In genomic region chr1:944341-945325, GRCh38 we compare ENCODE assay signal across 15 cellular contexts. TPM values are rescaled to one million over a fixed set of nuclear protein-coding genes. Genes with fewer than 3 reads are reported as not detected.
DNase-seq lines count a peak whose midpoint lies in the region; ATAC-seq, FAIRE-seq and TF ChIP-seq lines count a peak whose summit lies in the region.
"Had no signal": no experiment of that assay in that cellular context is flagged by ENCODE, and none has a peak within 500 bp of the region (broad histone marks: within the 10 kb centered on the region; RNA-seq: fewer than 3 reads in every experiment).

No MANE protein-coding gene starts in this region.

- no peaks in the 10 kb centered on the region for H3K9me3 ChIP-seq in spleen
- H3K9me3 ChIP-seq in thyroid gland = no peaks in the 10 kb centered on the region

- peak; percentile 23 for ATAC-seq in Right ventricle myocardium superior (ENCODE audit: poor library complexity)
- ATAC-seq in GM18873 (IDR thresholded peaks at IDR 0.05; ENCODE audit: low FRiP score, unreplicated experiment) = no peak
- ATAC-seq in HG02870 (IDR thresholded peaks at IDR 0.05; ENCODE audit: unreplicated experiment) = no peak

- TF ChIP-seq CTCF in spleen (IDR thresholded peaks at IDR 0.05 in 8 of 11, conservative IDR thresholded peaks at IDR 0.05 in 3 of 11) (no peak), thyroid gland (IDR thresholded peaks at IDR 0.05) (no peak)

- H3K27me3 ChIP-seq in spleen (replicated peaks in 1 of 7) (peaks cover 11 to 44% (median 36%) of the 10 kb centered on the region in 7 donors), thyroid gland (peaks cover 12% of the 10 kb centered on the region)

- intact Hi-C loops in Right ventricle myocardium superior (cut with DNase I) (no loop called here), spleen (cut with DNase I; ENCODE audit: low total_unique reads) (no loop called here), thyroid gland (cut with DNase I) (no loop called here)

- TF ChIP-seq POLR2A in spleen (IDR thresholded peaks at IDR 0.05) (no peak), thyroid gland (IDR thresholded peaks at IDR 0.05) (no peak)

- peak overlapping the region in 7 of 8 donors; percentile 15 to 82 (median 74) for H3K27ac ChIP-seq in spleen
- no peak overlapping the region for H3K27ac ChIP-seq in thyroid gland
- H3K27ac ChIP-seq: HL-60, parathyroid adenoma had no signal

- peak; percentile 85 for FAIRE-seq in TTC549 (lab: Jason Lieb, UNC)

- H3K4me1 ChIP-seq in spleen = peaks cover 21 to 69% (median 45%) of the 10 kb centered on the region in 6 donors
- H3K4me1 ChIP-seq in thyroid gland = peaks cover 13 to 40% of the 10 kb centered on the region in 2 donors

- H3K36me3 ChIP-seq in spleen (peaks cover 2 to 61% (median 56%) of the 10 kb centered on the region in 6 donors), thyroid gland (peaks cover 8 to 29% of the 10 kb centered on the region in 2 donors)

- 71 to 79% (median 74%) methylated on average over 26 to 28 of the region's 28 CpGs for WGBS in spleen, 5 donors
- 79 to 83% methylated on average over 28 of the region's 28 CpGs for WGBS in thyroid gland, 2 donors

- H3K4me3 ChIP-seq in spleen (no peak overlapping the region), thyroid gland (replicated peaks in 1 of 3) (no peak overlapping the region)

- DNase-seq in M059J (ENCODE audit: low read depth) (peak; percentile 33), Right ventricle myocardium superior (peak; percentile 73), spleen (no peak), thyroid gland (no peak), SW480 (ENCODE audit: low spot score) (no peak)
- DNase-seq: activated naive CD4-positive, alpha-beta T cell treated with anti-CD3 and anti-CD28 coated beads, Interleukin-2, amount 50 U/mL, for 16 hours; HCEC 1CT; immature natural killer cell; NCI-H146; SIG-M5 had no signal

RNA-seq across cellular contexts. Expression of gene NOC2L, which starts 14.4 kb away (rescaled TPM):
- 60.1 and 102 TPM in 2 replicates for total RNA-seq in M059J (2014; rRNA removed; shearing (Covaris generic))
- 42.8 TPM for total RNA-seq in Right ventricle myocardium superior
- 10 to 100 TPM; 26.2 to 61.1 (median 44.7) TPM for total RNA-seq in spleen
- 10 to 100 TPM; 46.6 to 73.4 (median 52.8) TPM for polyA plus RNA-seq in spleen
- 10 to 100 TPM; 31.9 to 39.8 (median 34.6) TPM for total RNA-seq in thyroid gland

RNA-seq across cellular contexts. Expression of gene KLHL17, which starts 15.8 kb away (rescaled TPM):
- total RNA-seq in M059J (2014; rRNA removed; shearing (Covaris generic)) = 4.3 and 7.8 TPM in 2 replicates
- 5.6 TPM for total RNA-seq in Right ventricle myocardium superior
- total RNA-seq in spleen = 10 to 100 TPM; 12.0 to 21.5 (median 18.7) TPM
- polyA plus RNA-seq in spleen = 10 to 100 TPM; 14.1 to 31.6 (median 26.0) TPM
- 10 to 100 TPM in 2 of 4 donors, 1 to 10 TPM in 2; 3.4 to 10.9 (median 10.3) TPM for total RNA-seq in thyroid gland

RNA-seq across cellular contexts. Expression of gene SAMD11, which starts 20.9 kb away (rescaled TPM):
- total RNA-seq in M059J (2014; rRNA removed; shearing (Covaris generic)) = 30.5 and 59.8 TPM in 2 replicates
- total RNA-seq in Right ventricle myocardium superior (1.5 TPM), spleen (10 to 100 TPM in 5 of 7 donors, 1 to 10 TPM in 2; 7.5 to 37.0 (median 18.1) TPM), thyroid gland (10 to 100 TPM in 1 of 4 donors, 1 to 10 TPM in 3; 4.1 to 11.2 (median 6.3) TPM)
- 10 to 100 TPM in 2 of 3 donors, 1 to 10 TPM in 1; 7.7 to 33.2 (median 19.8) TPM for polyA plus RNA-seq in spleen

RNA-seq across cellular contexts. Expression of gene PLEKHN1, which starts 21.6 kb away (rescaled TPM):
- total RNA-seq in M059J (2014; rRNA removed; shearing (Covaris generic)) = 2.4 and 4.5 TPM in 2 replicates
- total RNA-seq in Right ventricle myocardium superior = not detected
- 1 to 10 TPM in 5 of 7 donors, under 1 TPM in 2; 0.65 to 2.2 (median 1.1) TPM for total RNA-seq in spleen
- polyA plus RNA-seq in spleen = under 1 TPM; 0.17 to 0.80 (median 0.63) TPM
- under 1 TPM in 2 of 4 donors, not detected in 2; 0.25 to 0.27 TPM for total RNA-seq in thyroid gland

RNA-seq across cellular contexts. Expression of gene PERM1, which starts 37.3 kb away (rescaled TPM):
- total RNA-seq in M059J (2014; rRNA removed; shearing (Covaris generic)) = 0.37 and 1.0 TPM in 2 replicates
- total RNA-seq in Right ventricle myocardium superior = 170 TPM
- under 1 TPM in 3 of 7 donors, not detected in 4; 0.39 to 0.85 (median 0.60) TPM for total RNA-seq in spleen
- polyA plus RNA-seq in spleen = under 1 TPM; 0.20 to 0.80 (median 0.21) TPM
- under 1 TPM in 1 of 4 donors, not detected in 3; 0.22 TPM for total RNA-seq in thyroid gland
- polyA plus RNA-seq: immature natural killer cell had no signal

Comparison
In these comparisons a context has a peak if more than half of its experiments do, and no peak if none do; other contexts are left out.
1. DNase-seq: peak in M059J (single experiment) and Right ventricle myocardium superior (single experiment); none in spleen (single experiment), thyroid gland (0 of 2) and SW480 (single experiment).
2. H3K27ac ChIP-seq: peak in spleen (7 of 8); none in thyroid gland (0 of 3).